ENCODE assay signal across 1 cellular context in genomic region chr2:3517948-3518495, GRCh38.
TF ChIP-seq lines count a peak whose summit lies in the region.

No MANE protein-coding gene starts in this region.

TF ChIP-seq in HepG2, 621 proteins besides CTCF, POLR2A, EP300 and RAD21 (continued from another document):
- no peak for TF ChIP-seq ZFP1 (CRISPR knock-in tag; IDR thresholded peaks at IDR 0.05)
- no peak for TF ChIP-seq ZNF446 (CRISPR knock-in tag; IDR thresholded peaks at IDR 0.05)
- peak; percentile 16; the same call in 1 of the 2 replicates for TF ChIP-seq RCOR2 (CRISPR knock-in tag; IDR thresholded peaks at IDR 0.05)
- no peak for TF ChIP-seq ZNF552 (CRISPR knock-in tag; IDR thresholded peaks at IDR 0.05; ENCODE audit: borderline replicate concordance)
- TF ChIP-seq TIGD3 (CRISPR knock-in tag; IDR thresholded peaks at IDR 0.05; ENCODE audit: borderline replicate concordance) = 0 out of 2 replicates have a peak, but pooled peaks have one; percentile 39
- TF ChIP-seq SRY (CRISPR knock-in tag; IDR thresholded peaks at IDR 0.05) = peak; percentile 48; the same call in 1 of the 2 replicates
- peak; percentile 84; the same call in 1 of the 2 replicates for TF ChIP-seq ZNF280D (CRISPR knock-in tag; IDR thresholded peaks at IDR 0.05)
- TF ChIP-seq CREB1 (IDR thresholded peaks at IDR 0.05) = no peak
- TF ChIP-seq CREB1 (CRISPR knock-in tag; IDR thresholded peaks at IDR 0.05) = peak; percentile 67; the same call in 1 of the 2 replicates
- no peak for TF ChIP-seq ZNF318 (CRISPR knock-in tag; IDR thresholded peaks at IDR 0.05)
- TF ChIP-seq SMAD3 (CRISPR knock-in tag; IDR thresholded peaks at IDR 0.05) = no peak
- TF ChIP-seq TSC22D2 (CRISPR knock-in tag; IDR thresholded peaks at IDR 0.05; ENCODE audit: borderline replicate concordance) = peak; percentile 13; the same call in 1 of the 2 replicates
- no peak for TF ChIP-seq TBP (CRISPR knock-in tag; IDR thresholded peaks at IDR 0.05)
- peak; percentile 69; the same call in 1 of the 2 replicates for TF ChIP-seq ARID4A (CRISPR knock-in tag; IDR thresholded peaks at IDR 0.05; ENCODE audit: borderline replicate concordance)
- TF ChIP-seq CSRNP2 (CRISPR knock-in tag; conservative IDR thresholded peaks at IDR 0.05; ENCODE audit: low read depth) = no peak
- peak; percentile 67 for TF ChIP-seq RBM22 (optimal IDR thresholded peaks at IDR 0.05; ENCODE audit: low read length)
- no peak for TF ChIP-seq HES4 (CRISPR knock-in tag; IDR thresholded peaks at IDR 0.05; ENCODE audit: borderline replicate concordance)
- TF ChIP-seq ZNF34 (CRISPR knock-in tag; IDR thresholded peaks at IDR 0.05; ENCODE audit: borderline replicate concordance) = 0 out of 2 replicates have a peak, but pooled peaks have one; percentile 35
- TF ChIP-seq SIN3B (IDR thresholded peaks at IDR 0.05; ENCODE audit: low read length) = no peak
- no peak for TF ChIP-seq IKZF4 (CRISPR knock-in tag; IDR thresholded peaks at IDR 0.05; ENCODE audit: borderline replicate concordance, low read depth, not compliant biosample characterization)
- 0 out of 2 replicates have a peak, but pooled peaks have one; percentile 35 for TF ChIP-seq ZNF639 (CRISPR knock-in tag; conservative IDR thresholded peaks at IDR 0.05)
